ENCODE assay signal across 17 cellular contexts in genomic region chr7:150342119-150342405, GRCh38. TPM values are rescaled to one million over a fixed set of nuclear protein-coding genes. Genes with fewer than 3 reads are reported as not detected.
DNase-seq lines count a peak whose midpoint lies in the region; ATAC-seq and TF ChIP-seq lines count a peak whose summit lies in the region.
"Had no signal": no experiment of that assay in that cellular context is flagged by ENCODE, and none has a peak within 500 bp of the region (broad histone marks: within the 10 kb centered on the region; RNA-seq: fewer than 3 reads in every experiment).

No MANE protein-coding gene starts in this region.

- H3K4me1 ChIP-seq in SJCRH30, result peaks cover 25% of the 10 kb centered on the region
- peaks cover 5% of the 10 kb centered on the region for H3K4me1 ChIP-seq in endodermal cell (ENCODE audit: control insufficient read depth, insufficient read depth, low read length)
- H3K4me1 ChIP-seq in muscle layer of colon (ENCODE audit: insufficient read depth, low read length), result peaks cover 34% of the 10 kb centered on the region
- peaks cover 44% of the 10 kb centered on the region for H3K4me1 ChIP-seq in stomach smooth muscle (ENCODE audit: control insufficient read depth, insufficient read depth, low read length)
- H3K4me1 ChIP-seq in BE2C, result no peaks in the 10 kb centered on the region

- H3K4me3 ChIP-seq in SJCRH30 (peak overlapping the region; percentile 79), endodermal cell (ENCODE audit: low read length) (no peak overlapping the region), muscle layer of colon (ENCODE audit: low read depth in 1 of 2, low read length in 2 of 2) (no peak overlapping the region), stomach smooth muscle (ENCODE audit: low read length in 2 of 2) (peak overlapping the region in 1 of 2 donors; percentile 82), BE2C (ENCODE audit: low read depth, low read length) (no peak overlapping the region)

- 79 to 84% methylated on average over 6 to 9 of the region's 9 CpGs for WGBS in endodermal cell (ENCODE audit: insufficient coverage in 1 of 2, insufficient read length in 1 of 2), 2 experiments

- no peak for TF ChIP-seq CTCF in endodermal cell (conservative IDR thresholded peaks at IDR 0.05)
- no peak for TF ChIP-seq CTCF in BE2C (IDR thresholded peaks at IDR 0.05; ENCODE audit: low read depth, low read length)

- DNase-seq in SJCRH30 (no peak), endodermal cell (no peak), nucleus accumbens (lab: John Stamatoyannopoulos, UW) (no peak), BE2C (no peak)
- DNase-seq in stimulated activated CD4-positive, alpha-beta T cell treated with anti-CD3 and anti-CD28 coated beads, Interleukin-12 subunit alpha, Interleukin-12 subunit beta, amount 100 ng/mL, for 4 hours, result no peak
- DNase-seq: activated CD8-positive, alpha-beta memory T cell treated with anti-CD3 and anti-CD28 coated beads, Interleukin-2, amount 50 U/mL, for 48 hours; activated naive CD4-positive, alpha-beta T cell treated with anti-CD3 and anti-CD28 coated beads, Interleukin-2, amount 10 ng/mL, durations not matched to agents 7 days and 5 days; cerebellar nuclear complex; DMS153; NCI-H1694 treated with DMSO at 0.1 percent for 48 hours; NCI-H510A treated with DMSO at 0.1 percent for 48 hours; T-cell had no signal

- peaks cover 6% of the 10 kb centered on the region for H3K36me3 Mint-ChIP-seq in endodermal cell (ENCODE audit: low read depth)

- H3K4me1 Mint-ChIP-seq in endodermal cell, result peaks cover 13% of the 10 kb centered on the region
- H3K4me1 Mint-ChIP-seq: activated naive CD4-positive, alpha-beta T cell treated with anti-CD3 and anti-CD28 coated beads, Interleukin-2, amount 10 ng/mL, durations not matched to agents 7 days and 5 days had no signal

- H3K27me3 ChIP-seq in SJCRH30, result no peaks in the 10 kb centered on the region
- peaks cover 27% of the 10 kb centered on the region for H3K27me3 ChIP-seq in endodermal cell (ENCODE audit: control insufficient read depth, insufficient read depth, low read length, poor library complexity, severe bottlenecking)
- no peaks in the 10 kb centered on the region for H3K27me3 ChIP-seq in muscle layer of colon (ENCODE audit: control insufficient read depth in 1 of 2, insufficient read depth in 2 of 2, low read length in 2 of 2)
- no peaks in the 10 kb centered on the region for H3K27me3 ChIP-seq in stomach smooth muscle (ENCODE audit: control insufficient read depth in 1 of 2, insufficient read depth in 2 of 2, low read length in 2 of 2)
- H3K27me3 ChIP-seq in BE2C, result peaks cover 32% of the 10 kb centered on the region

- H3K4me3 Mint-ChIP-seq in endodermal cell, result peak overlapping the region; percentile 64
- H3K4me3 Mint-ChIP-seq: activated naive CD4-positive, alpha-beta T cell treated with anti-CD3 and anti-CD28 coated beads, Interleukin-2, amount 10 ng/mL, durations not matched to agents 7 days and 5 days had no signal

- H3K27ac ChIP-seq in SJCRH30 (peak overlapping the region; percentile 29; the same call in 1 of the 2 replicates), endodermal cell (ENCODE audit: low read depth, low read length) (no peak overlapping the region), muscle layer of colon (ENCODE audit: low read depth, low read length) (peak overlapping the region; percentile 86), stomach smooth muscle (ENCODE audit: low read length) (peak overlapping the region; percentile 49)
- H3K27ac ChIP-seq: suprapubic skin had no signal

- peaks cover 47% of the 10 kb centered on the region for H3K27me3 Mint-ChIP-seq in endodermal cell (ENCODE audit: insufficient read depth)

- no peak overlapping the region for H3K27ac Mint-ChIP-seq in endodermal cell
- H3K27ac Mint-ChIP-seq: activated naive CD4-positive, alpha-beta T cell treated with anti-CD3 and anti-CD28 coated beads, Interleukin-2, amount 10 ng/mL, durations not matched to agents 7 days and 5 days had no signal

- H3K9me3 Mint-ChIP-seq in endodermal cell, result peaks cover 16% of the 10 kb centered on the region

- H3K9me3 ChIP-seq in SJCRH30 (replicated peaks) (peaks cover 15% of the 10 kb centered on the region), endodermal cell (ENCODE audit: control insufficient read depth, low read length) (peaks cover 18% of the 10 kb centered on the region), muscle layer of colon (ENCODE audit: low read length) (no peaks in the 10 kb centered on the region), stomach smooth muscle (ENCODE audit: control insufficient read depth in 2 of 2, low read length in 2 of 2) (peaks cover 0 to 5% of the 10 kb centered on the region in 2 donors), BE2C (no peaks in the 10 kb centered on the region)
- H3K9me3 ChIP-seq: suprapubic skin had no signal

- no peaks in the 10 kb centered on the region for H3K36me3 ChIP-seq in SJCRH30
- no peaks in the 10 kb centered on the region for H3K36me3 ChIP-seq in endodermal cell (ENCODE audit: control insufficient read depth, insufficient read depth, low read length)
- H3K36me3 ChIP-seq in muscle layer of colon (ENCODE audit: insufficient read depth, low read length), result peaks cover 4% of the 10 kb centered on the region
- H3K36me3 ChIP-seq in stomach smooth muscle (ENCODE audit: control insufficient read depth in 2 of 2, insufficient read depth in 2 of 2, low read length in 2 of 2), result peaks cover 0 to 4% of the 10 kb centered on the region in 2 donors
- peaks cover 2% of the 10 kb centered on the region for H3K36me3 ChIP-seq in BE2C
- H3K36me3 ChIP-seq: suprapubic skin had no signal

- ATAC-seq in HG03439 (IDR thresholded peaks at IDR 0.05; ENCODE audit: unreplicated experiment), result no peak
- ATAC-seq: activated CD4-positive, CD25-positive, alpha-beta regulatory T cell treated with anti-CD3 and anti-CD28 coated beads, Interleukin-2, amount 50 U/mL, for 24 hours; T-cell had no signal

- no peak overlapping the region for H3K9ac ChIP-seq in endodermal cell (ENCODE audit: extremely low read depth, low read length, poor library complexity, severe bottlenecking)
- no peak overlapping the region for H3K9ac ChIP-seq in muscle layer of colon (ENCODE audit: low read length)
- peak overlapping the region; percentile 19 to 76 for H3K9ac ChIP-seq in stomach smooth muscle (ENCODE audit: low read length in 2 of 2)

RNA-seq across cellular contexts. Expression of gene RARRES2, which starts 0.6 kb away (rescaled TPM):
- 68.1 and 89.7 TPM in 2 replicates for total RNA-seq in SJCRH30 (2014; rRNA removed; shearing (Covaris generic))
- total RNA-seq in endodermal cell, result 10 to 100 TPM; 32.2 to 48.2 TPM
- polyA plus RNA-seq in endodermal cell (2013, experiment 1 of 2), result 31.3 TPM
- 24.1 TPM for polyA plus RNA-seq in endodermal cell (2013, experiment 2 of 2)
- polyA plus RNA-seq in BE2C (2012; ENCODE audit: insufficient read depth, insufficient read length, low read depth), result not detected

RNA-seq across cellular contexts. Expression of gene ACTR3C, which starts 18.7 kb away (rescaled TPM):
- total RNA-seq in SJCRH30 (2014; rRNA removed; shearing (Covaris generic)), result 1.7 and 4.6 TPM in 2 replicates
- under 1 TPM in 1 of 2 donors, not detected in 1; 0.92 TPM for total RNA-seq in endodermal cell
- 0.46 TPM for polyA plus RNA-seq in endodermal cell (2013, experiment 1 of 2)
- polyA plus RNA-seq in endodermal cell (2013, experiment 2 of 2), result 0.25 TPM
- polyA plus RNA-seq in BE2C (2012; ENCODE audit: insufficient read depth, insufficient read length, low read depth), result 4.9 TPM

RNA-seq across cellular contexts. Expression of gene LRRC61, which starts 18.9 kb away (rescaled TPM):
- not detected in 2 replicates for total RNA-seq in SJCRH30 (2014; rRNA removed; shearing (Covaris generic))
- 10 to 100 TPM in 1 of 2 donors, under 1 TPM in 1; 0.77 to 27.0 TPM for total RNA-seq in endodermal cell
- polyA plus RNA-seq in endodermal cell (2013, experiment 1 of 2), result 24.5 TPM
- 22.8 TPM for polyA plus RNA-seq in endodermal cell (2013, experiment 2 of 2)
- 44.5 TPM for polyA plus RNA-seq in BE2C (2012; ENCODE audit: insufficient read depth, insufficient read length, low read depth)

RNA-seq across cellular contexts. Expression of gene REPIN1, which starts 26.6 kb away (rescaled TPM):
- total RNA-seq in SJCRH30 (2014; rRNA removed; shearing (Covaris generic)), result 174 and 183 TPM in 2 replicates
- 10 to 100 TPM; 85.4 to 94.4 TPM for total RNA-seq in endodermal cell
- polyA plus RNA-seq in endodermal cell (2013, experiment 1 of 2), result 136 TPM
- 119 TPM for polyA plus RNA-seq in endodermal cell (2013, experiment 2 of 2)
- 396 TPM for polyA plus RNA-seq in BE2C (2012; ENCODE audit: insufficient read depth, insufficient read length, low read depth)

RNA-seq across cellular contexts. Expression of gene ZNF775, which starts 37.1 kb away (rescaled TPM):
- 8.1 and 9.5 TPM in 2 replicates for total RNA-seq in SJCRH30 (2014; rRNA removed; shearing (Covaris generic))
- total RNA-seq in endodermal cell, result 10 to 100 TPM in 1 of 2 donors, 1 to 10 TPM in 1; 10.0 to 11.3 TPM
- polyA plus RNA-seq in endodermal cell (2013, experiment 1 of 2), result 18.8 TPM
- 17.2 TPM for polyA plus RNA-seq in endodermal cell (2013, experiment 2 of 2)
- 18.2 TPM for polyA plus RNA-seq in BE2C (2012; ENCODE audit: insufficient read depth, insufficient read length, low read depth)

Comparison
In these comparisons a context has a peak if more than half of its experiments do, and no peak if none do; other contexts are left out.
1. H3K9ac ChIP-seq: peak in stomach smooth muscle (2 of 2); none in endodermal cell (single experiment) and muscle layer of colon (single experiment).